19 cellular contexts compared by ENCODE assay signal in the genomic region with DNA sequence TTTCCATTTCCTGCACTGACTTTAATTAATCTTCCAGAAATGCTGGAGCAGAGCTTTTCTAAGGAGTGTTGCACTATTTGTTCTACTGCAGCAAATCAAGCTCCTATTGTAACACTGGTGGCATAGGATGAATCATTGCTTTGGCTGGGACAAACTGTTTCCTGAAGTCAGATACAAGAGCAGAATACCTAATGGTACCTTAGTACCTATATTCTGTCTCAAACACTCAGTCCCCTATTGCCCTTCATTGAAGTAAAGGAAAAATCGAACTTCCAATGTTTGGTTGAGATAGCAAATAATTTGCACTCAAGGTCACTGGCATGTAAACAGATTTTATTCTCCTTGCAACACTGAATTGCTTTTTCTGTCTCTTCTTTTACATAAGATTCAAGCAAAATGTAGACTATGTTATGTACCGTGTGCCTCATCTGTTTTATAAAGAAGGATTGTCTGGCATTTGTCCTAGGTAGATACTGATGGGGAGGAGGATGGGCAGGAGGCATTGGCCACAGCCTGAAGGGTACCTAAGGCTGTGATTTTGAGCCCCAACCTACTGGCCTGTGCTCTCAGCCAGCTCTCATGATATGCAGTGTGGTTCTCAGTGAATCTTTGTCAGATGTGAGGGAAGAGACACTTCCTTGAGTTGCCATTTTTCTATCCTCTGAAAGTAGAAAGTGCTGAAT.
DNase-seq lines count a peak whose midpoint lies in the region; ATAC-seq and TF ChIP-seq lines count a peak whose summit lies in the region.
"Had no signal": no experiment of that assay in that cellular context is flagged by ENCODE, and none has a peak within 500 bp of the region (broad histone marks: within the 10 kb centered on the region; RNA-seq: fewer than 3 reads in every experiment).

No MANE protein-coding gene starts in this region.

- H3K27ac Mint-ChIP-seq in MCF 10A (ENCODE audit: low read depth, unreplicated experiment) (no peak overlapping the region), chondrocyte (ENCODE audit: unreplicated experiment) (no peak overlapping the region)

- H3K4me3 ChIP-seq in breast epithelium (no peak overlapping the region), mucosa of descending colon (no peak overlapping the region)
- H3K4me3 ChIP-seq: K562 had no signal

- H3K36me3 Mint-ChIP-seq in MCF 10A (ENCODE audit: insufficient read depth, unreplicated experiment), result peaks cover 4% of the 10 kb centered on the region
- H3K36me3 Mint-ChIP-seq in chondrocyte (ENCODE audit: low read depth), result no peaks in the 10 kb centered on the region

- no peaks in the 10 kb centered on the region for H3K27me3 ChIP-seq in breast epithelium

- H3K4me1 Mint-ChIP-seq in MCF 10A (ENCODE audit: insufficient read depth, unreplicated experiment), result no peaks in the 10 kb centered on the region
- H3K4me1 Mint-ChIP-seq in chondrocyte (ENCODE audit: low read depth), result peaks cover 8% of the 10 kb centered on the region

- POLR2A ChIA-PET in MCF 10A (lab: Yijun Ruan, JAX), result interaction anchor here (0.5 kb wide), 1 partner anchor 686 kb away, joined by 5 read pairs; no protein-coding TSS in a partner anchor

- H3K9me3 ChIP-seq in breast epithelium, result no peaks in the 10 kb centered on the region
- H3K9me3 ChIP-seq in mucosa of descending colon, result no peaks in the 10 kb centered on the region

- H3K4me3 Mint-ChIP-seq in MCF 10A (ENCODE audit: unreplicated experiment), result no peak overlapping the region
- no peak overlapping the region for H3K4me3 Mint-ChIP-seq in chondrocyte (ENCODE audit: unreplicated experiment)

- H3K9me3 Mint-ChIP-seq in MCF 10A (ENCODE audit: unreplicated experiment) (no peaks in the 10 kb centered on the region), chondrocyte (ENCODE audit: low read depth) (no peaks in the 10 kb centered on the region)

- DNase-seq in MCF 10A (ENCODE audit: unreplicated experiment), result peak; percentile 8
- DNase-seq in breast epithelium (ENCODE audit: low spot score in 2 of 2), result no peak
- DNase-seq in mucosa of descending colon, result no peak
- DNase-seq in SKM-1 treated with dmso at 0.1 percent for 144 hours (lab: John Stamatoyannopoulos, UW; ENCODE audit: unreplicated experiment), result no peak
- DNase-seq in activated T-cell treated with anti-CD3 and anti-CD28 coated beads, Interleukin-2, amount 50 U/mL, for 48 hours, result no peak
- no peak for DNase-seq in chondrocyte (ENCODE audit: low spot score)
- DNase-seq: C1 segment of cervical spinal cord; DMS153; NCI-H1436 treated with DMSO at 0.1 percent for 48 hours; NCI-H2081 treated with DMSO at 0.1 percent for 48 hours; NCI-H2227 treated with DMSO at 0.1 percent for 48 hours; NCI-H524 treated with DMSO at 0.1 percent for 48 hours; NK-92 treated with Interleukin-12 subunit alpha and Interleukin-12 subunit beta, amount 100 ng/mL, for 24 hours; OCI-M1 had no signal

- H3K4me1 ChIP-seq in breast epithelium, result no peaks in the 10 kb centered on the region
- H3K4me1 ChIP-seq in mucosa of descending colon (ENCODE audit: low read depth), result peaks cover 2% of the 10 kb centered on the region

- CTCF ChIA-PET in MCF 10A (lab: Yijun Ruan, JAX), result interaction anchor here (0.8 kb wide), 1 partner anchor 44 kb away, joined by 3 read pairs; no protein-coding TSS in a partner anchor

- no TSS peak for BruUV-seq in MCF 10A (replicated peaks; lab: Mats Ljungman, UMichigan)

- intact Hi-C loops in MCF 10A (cut with micrococcal nuclease) (no loop called here), breast epithelium (cut with DNase I; ENCODE audit: low total_unique reads) (no loop called here), mucosa of descending colon (cut with DNase I, micrococcal nuclease) (no loop called here)

- no peaks in the 10 kb centered on the region for H3K27me3 Mint-ChIP-seq in MCF 10A (ENCODE audit: insufficient read depth, unreplicated experiment)
- no peaks in the 10 kb centered on the region for H3K27me3 Mint-ChIP-seq in chondrocyte (ENCODE audit: low read depth)

- H3K36me3 ChIP-seq in breast epithelium (no peaks in the 10 kb centered on the region), mucosa of descending colon (ENCODE audit: low read depth) (no peaks in the 10 kb centered on the region)

- H3K27ac ChIP-seq in breast epithelium, result no peak overlapping the region
- H3K27ac ChIP-seq: RWPE1 had no signal

- ATAC-seq in esophagus mucosa (peak; percentile 57), mucosa of descending colon (peak; percentile 68), GM18520 (IDR thresholded peaks at IDR 0.05; ENCODE audit: unreplicated experiment) (no peak)
- ATAC-seq: HCT116, K562 had no signal

- TF ChIP-seq CTCF in MCF 10A (IDR thresholded peaks at IDR 0.05; ENCODE audit: unreplicated experiment), result no peak
- no peak for TF ChIP-seq CTCF in breast epithelium (IDR thresholded peaks at IDR 0.05)
- no peak for TF ChIP-seq CTCF in mucosa of descending colon (IDR thresholded peaks at IDR 0.05)
- TF ChIP-seq CTCF in chondrocyte (IDR thresholded peaks at IDR 0.05), result no peak

- TF ChIP-seq POLR2A in breast epithelium (IDR thresholded peaks at IDR 0.05), result no peak
